17 cellular contexts compared by ENCODE assay signal in the genomic region with DNA sequence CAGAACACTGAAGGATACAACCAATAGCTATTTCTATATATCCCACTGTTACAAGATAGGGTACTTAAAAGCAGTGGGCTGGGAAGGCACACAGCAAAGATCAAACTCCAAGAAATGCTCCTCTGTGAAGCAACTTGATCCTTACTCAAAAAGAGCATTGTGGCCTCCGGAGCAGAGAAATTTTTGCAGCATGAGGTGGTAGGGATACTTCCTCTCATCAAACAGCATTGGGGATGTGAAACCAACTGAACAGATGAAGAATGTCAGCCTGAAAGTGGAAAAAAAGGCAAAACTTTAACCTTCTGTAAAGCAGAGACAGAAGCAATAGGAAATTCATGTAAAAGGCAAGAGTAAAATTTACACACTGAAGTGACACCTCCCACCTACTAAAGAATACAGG.
A peak's percentile ranks its signal among the peaks of the same experiment; 100 is the strongest.
DNase-seq lines count a peak whose midpoint lies in the region; ATAC-seq, FAIRE-seq and TF ChIP-seq lines count a peak whose summit lies in the region.
"Had no signal": no experiment of that assay in that cellular context is flagged by ENCODE, and none has a peak within 500 bp of the region (broad histone marks: within the 10 kb centered on the region; RNA-seq: fewer than 3 reads in every experiment).

No MANE protein-coding gene starts in this region.

- no peak overlapping the region for H2AFZ ChIP-seq in HepG2 (ENCODE audit: low read length)

- TF ChIP-seq CTCF in HepG2 (CRISPR knock-in tag; IDR thresholded peaks at IDR 0.05) (no peak), right lobe of liver (IDR thresholded peaks at IDR 0.05) (no peak), thyroid gland (IDR thresholded peaks at IDR 0.05) (no peak), A673 (conservative IDR thresholded peaks at IDR 0.05; ENCODE audit: low read depth, low read length) (no peak)

- CTCF ChIA-PET in HepG2 (lab: Yijun Ruan, JAX; ENCODE audit: low intra/inter-chr PET ratio, low total read pairs) = no interaction called here
- CTCF ChIA-PET in A673 (lab: Charles Lee) = no interaction called here

- in situ Hi-C loops in HepG2 (cut with HindIII; ENCODE audit: extremely low pct_ligation_motif_present, low pct_unique_long_range_greater_than_20kb) = loop anchor here (5.0 kb wide), 1 partner anchor 33 kb away; no protein-coding TSS in a partner anchor

- DNase-seq in HepG2 (ENCODE audit: low spot score) (peak; percentile 16), right lobe of liver (no peak), fibroblast of peridontal ligament (ENCODE audit: extremely low read depth) (peak; percentile 42), thyroid gland (no peak), HUDEP-2 (lab: John Stamatoyannopoulos, UW; ENCODE audit: unreplicated experiment in 76 of 76) (no peak), A673 (ENCODE audit: low spot score) (no peak)
- DNase-seq: activated CD4-positive, alpha-beta T cell treated with anti-CD3 and anti-CD28 coated beads for 4 hours; activated T-cell treated with anti-CD3 and anti-CD28 coated beads for 4 hours; Calu3; natural killer cell; NCI-H1436; NCI-H345; trophoblast cell had no signal

- H3K4me3 ChIP-seq in HepG2 (replicated peaks in 1 of 3; ENCODE audit: insufficient read depth in 1 of 3, low read depth in 2 of 3, low read length in 3 of 3) = no peak overlapping the region
- no peak overlapping the region for H3K4me3 ChIP-seq in right lobe of liver
- no peak overlapping the region for H3K4me3 ChIP-seq in thyroid gland (replicated peaks in 1 of 3)
- H3K4me3 ChIP-seq in A673 (ENCODE audit: low read depth, low read length, poor library complexity, severe bottlenecking) = no peak overlapping the region

- POLR2A ChIA-PET in HepG2 (lab: Yijun Ruan, JAX) = no interaction called here
- POLR2A ChIA-PET in A673 (lab: Charles Lee; ENCODE audit: low non-redundant PET) = no interaction called here

- no peaks in the 10 kb centered on the region for H3K79me2 ChIP-seq in HepG2 (ENCODE audit: insufficient read depth, low read length)

- no peak for TF ChIP-seq POLR2A in HepG2 (IDR thresholded peaks at IDR 0.05; ENCODE audit: insufficient read depth in 1 of 2, low read depth in 2 of 2, low read length in 2 of 2)
- no peak for TF ChIP-seq POLR2A in right lobe of liver (IDR thresholded peaks at IDR 0.05)
- no peak for TF ChIP-seq POLR2A in thyroid gland (IDR thresholded peaks at IDR 0.05)

- H3K9me3 ChIP-seq in HepG2 (ENCODE audit: low read length) (no peaks in the 10 kb centered on the region), right lobe of liver (no peaks in the 10 kb centered on the region), thyroid gland (no peaks in the 10 kb centered on the region), A673 (ENCODE audit: low read depth, low read length, poor library complexity, severe bottlenecking) (no peaks in the 10 kb centered on the region)

- no peak overlapping the region for H3K4me2 ChIP-seq in HepG2 (ENCODE audit: low read depth, low read length)

- no peaks in the 10 kb centered on the region for H4K20me1 ChIP-seq in HepG2 (ENCODE audit: insufficient read depth, low read length)

- H3K4me1 ChIP-seq in HepG2 (ENCODE audit: insufficient read depth, low read length) (no peaks in the 10 kb centered on the region), right lobe of liver (no peaks in the 10 kb centered on the region), thyroid gland (no peaks in the 10 kb centered on the region), A673 (ENCODE audit: insufficient read depth, low read length, poor library complexity, severe bottlenecking) (peaks cover 19% of the 10 kb centered on the region)

- no peak overlapping the region for H3K9ac ChIP-seq in HepG2 (ENCODE audit: insufficient read depth, low read depth, low read length)

- no peak for TF ChIP-seq EP300 in HepG2 (IDR thresholded peaks at IDR 0.05; ENCODE audit: low read depth in 2 of 2, low read length in 2 of 2)
- TF ChIP-seq EP300 in HepG2 (CRISPR knock-in tag; IDR thresholded peaks at IDR 0.05; ENCODE audit: borderline replicate concordance) = no peak

- H3K27ac ChIP-seq in HepG2 (ENCODE audit: extremely low read length, insufficient read depth, low read length) = no peak overlapping the region
- no peak overlapping the region for H3K27ac ChIP-seq in right lobe of liver
- H3K27ac ChIP-seq in thyroid gland = no peak overlapping the region
- H3K27ac ChIP-seq in A673 (ENCODE audit: low read depth, low read length, poor library complexity, severe bottlenecking) = no peak overlapping the region
- H3K27ac ChIP-seq: epithelial cell of prostate had no signal

- BruUV-seq in HepG2 (replicated peaks; lab: Mats Ljungman, UMichigan) (no TSS peak), A673 (replicated peaks; lab: Mats Ljungman, UMichigan) (no TSS peak)

- FAIRE-seq in HepG2 (lab: Jason Lieb, UNC) = peak; percentile 8
- FAIRE-seq: H54 had no signal

- H3K27me3 ChIP-seq in HepG2 (ENCODE audit: control insufficient read depth in 1 of 2, insufficient read depth in 2 of 2, low read length in 2 of 2) = no peaks in the 10 kb centered on the region
- no peaks in the 10 kb centered on the region for H3K27me3 ChIP-seq in right lobe of liver
- H3K27me3 ChIP-seq in thyroid gland = no peaks in the 10 kb centered on the region
- no peaks in the 10 kb centered on the region for H3K27me3 ChIP-seq in A673 (replicated peaks; ENCODE audit: insufficient read depth, low read depth, low read length, poor library complexity)

- intact Hi-C loops in HepG2 (cut with micrococcal nuclease; ENCODE audit: unreplicated experiment) (no loop called here), right lobe of liver (cut with DNase I) (no loop called here), thyroid gland (cut with DNase I) (no loop called here), A673 (cut with micrococcal nuclease; ENCODE audit: unreplicated experiment) (no loop called here)

- ATAC-seq in HepG2 = no peak
- no peak for ATAC-seq in right lobe of liver
- peak; percentile 69 for ATAC-seq in SK-N-SH treated with all-trans-retinoic acid at 6 μM for 48 hours
- no peak for ATAC-seq in GM18498 (IDR thresholded peaks at IDR 0.05; ENCODE audit: unreplicated experiment)
- ATAC-seq: natural killer cell had no signal

- H3K36me3 ChIP-seq in HepG2 (replicated peaks in 1 of 2; ENCODE audit: control insufficient read depth in 1 of 2, insufficient read depth in 2 of 2, low read length in 2 of 2) = peaks cover 7 to 58% of the 10 kb centered on the region in 2 experiments
- peaks cover 0 to 78% (median 11%) of the 10 kb centered on the region in 4 donors for H3K36me3 ChIP-seq in right lobe of liver
- H3K36me3 ChIP-seq in thyroid gland = peaks cover 34 to 56% of the 10 kb centered on the region in 2 donors
- H3K36me3 ChIP-seq in A673 (ENCODE audit: insufficient read depth, low read length, poor library complexity, severe bottlenecking) = peaks cover 52% of the 10 kb centered on the region

- no peak for TF ChIP-seq RAD21 in HepG2 (CRISPR knock-in tag; IDR thresholded peaks at IDR 0.05)

- 70% methylated on average over 1 of the region's 1 CpG for WGBS in HepG2 (ENCODE audit: low lambda C conversion rate)
- WGBS in right lobe of liver (ENCODE audit: insufficient coverage, low coverage, low lambda C conversion rate, missing lambda C conversion rate) = 45% methylated on average over 1 of the region's 1 CpG
- 92 to 100% methylated on average over 1 of the region's 1 CpG for WGBS in thyroid gland, 2 donors

TF ChIP-seq in HepG2, 621 proteins besides CTCF, POLR2A, EP300 and RAD21:
- TF ChIP-seq ZNF12 (CRISPR knock-in tag; IDR thresholded peaks at IDR 0.05) (0 out of 2 replicates have a peak, but pooled peaks have one; percentile 22), SKI (IDR thresholded peaks at IDR 0.05; ENCODE audit: partially characterized antibody) (no peak), NCOA5 (CRISPR knock-in tag; IDR thresholded peaks at IDR 0.05) (no peak)

TF ChIP-seq in SK-N-SH treated with all-trans-retinoic acid at 6 μM for 48 hours, 23 proteins besides CTCF, POLR2A, EP300 and RAD21:
- no peak for TF ChIP-seq CSRNP3 (CRISPR knock-in tag; IDR thresholded peaks at IDR 0.05)

Comparison
In these comparisons a context has a peak if more than half of its experiments do, and no peak if none do; other contexts are left out.
1. DNase-seq: peak in HepG2 (single experiment) and fibroblast of peridontal ligament (single experiment); none in right lobe of liver (0 of 3), thyroid gland (0 of 2), HUDEP-2 (0 of 76) and A673 (single experiment).